Comparison of ENCODE assay signal across 21 cellular contexts in the genomic region with DNA sequence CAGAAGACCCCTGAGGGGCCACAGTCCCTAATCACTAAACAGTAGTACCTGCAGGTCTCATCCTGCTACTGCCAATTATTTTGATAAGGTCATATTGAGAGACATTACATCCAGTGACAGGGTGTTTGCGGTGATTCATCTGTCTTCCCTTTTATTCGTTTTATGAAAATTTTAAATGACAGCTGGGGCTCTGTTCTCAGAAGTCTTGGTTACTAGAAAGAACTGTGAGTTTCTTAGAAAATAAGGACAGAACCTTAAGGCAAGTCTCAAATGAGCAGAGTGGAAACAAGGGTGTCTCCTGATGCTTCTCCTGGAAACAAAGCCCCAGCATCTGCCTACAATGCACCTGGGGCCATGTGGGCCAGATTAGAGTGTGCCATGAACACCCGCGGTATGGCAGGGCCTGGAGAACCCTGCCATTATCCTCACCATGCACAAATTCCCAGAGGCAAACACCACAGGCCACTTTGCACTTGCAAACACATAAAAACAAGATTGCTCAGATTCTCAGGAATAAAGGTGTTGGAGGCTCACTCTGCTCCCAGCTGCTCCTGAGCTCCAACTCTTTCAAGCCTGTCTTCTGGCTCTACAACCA.
DNase-seq lines count a peak whose midpoint lies in the region; TF ChIP-seq lines count a peak whose summit lies in the region.
"Had no signal": no experiment of that assay in that cellular context is flagged by ENCODE, and none has a peak within 500 bp of the region (broad histone marks: within the 10 kb centered on the region; RNA-seq: fewer than 3 reads in every experiment).

No MANE protein-coding gene starts in this region.

- no peaks in the 10 kb centered on the region for H3K79me2 ChIP-seq in osteoblast (ENCODE audit: insufficient read depth, low read length)

- POLR2A ChIA-PET in GM10248 (lab: Yijun Ruan, JAX), result no interaction called here

- TF ChIP-seq CTCF in left ventricle myocardium inferior (IDR thresholded peaks at IDR 0.05; ENCODE audit: borderline replicate concordance) (no peak), osteoblast (IDR thresholded peaks at IDR 0.05; ENCODE audit: extremely low read depth, low read depth, low read length) (no peak), GM10248 (IDR thresholded peaks at IDR 0.05; ENCODE audit: control extremely low read depth, extremely low read depth, low read depth, missing control alignments) (no peak)

- H3K27ac ChIP-seq in left ventricle myocardium inferior (replicated peaks), result no peak overlapping the region
- no peak overlapping the region for H3K27ac ChIP-seq in osteoblast (ENCODE audit: low read depth, low read length)
- H3K27ac ChIP-seq: SJCRH30 had no signal

- H3K4me2 ChIP-seq in osteoblast (ENCODE audit: insufficient read depth, low read length), result no peak overlapping the region
- H3K4me2 ChIP-seq: GM23338 had no signal

- H3K4me3 ChIP-seq in left ventricle myocardium inferior (no peak overlapping the region), osteoblast (ENCODE audit: insufficient read depth, low read length) (no peak overlapping the region)
- H3K4me3 ChIP-seq: GM23338, SJCRH30 had no signal

- intact Hi-C loops in cardiac septum (cut with DNase I) (no loop called here), left ventricle myocardium inferior (cut with micrococcal nuclease) (no loop called here)

- H3K36me3 ChIP-seq in left ventricle myocardium inferior (no peaks in the 10 kb centered on the region), osteoblast (ENCODE audit: insufficient read depth, low read length) (no peaks in the 10 kb centered on the region)
- H3K36me3 ChIP-seq: SJCRH30 had no signal

- H3K27me3 ChIP-seq in left ventricle myocardium inferior (ENCODE audit: low read depth) (peaks cover 47% of the 10 kb centered on the region), osteoblast (ENCODE audit: insufficient read depth, low read length) (no peaks in the 10 kb centered on the region)

- CTCF ChIA-PET in GM10248 (lab: Yijun Ruan, JAX), result interaction anchor here (1.1 kb wide), 1 partner anchor 48 kb away, joined by 3 read pairs; no protein-coding TSS in a partner anchor

- H3K4me1 ChIP-seq in left ventricle myocardium inferior, result no peaks in the 10 kb centered on the region
- H3K4me1 ChIP-seq in osteoblast (ENCODE audit: insufficient read depth, low read length), result no peaks in the 10 kb centered on the region
- H3K4me1 ChIP-seq: SJCRH30 had no signal

- H3K9me3 ChIP-seq in left ventricle myocardium inferior (replicated peaks) (no peaks in the 10 kb centered on the region), osteoblast (ENCODE audit: low read depth, low read length) (no peaks in the 10 kb centered on the region)
- H3K9me3 ChIP-seq: SJCRH30 had no signal

- DNase-seq in cardiac septum (ENCODE audit: low spot score) (peak; percentile 9), left ventricle myocardium inferior (no peak), NCI-H69 (lab: John Stamatoyannopoulos, UW) (peak; percentile 79), osteoblast (ENCODE audit: insufficient read length, low spot score, missing footprints) (peak; percentile 48), NCI-H446 (lab: John Stamatoyannopoulos, UW) (no peak), NCI-H446 treated with DMSO at 0.1 percent for 48 hours (lab: John Stamatoyannopoulos, UW) (no peak), GM10248 (ENCODE audit: extremely low spot score) (no peak)
- DNase-seq: C1 segment of cervical spinal cord; CD8-positive, alpha-beta T cell; DMS79 treated with DMSO at 0.1 percent for 48 hours; GF-D8; H9; MV-4-11; NCI-H1105; NCI-H1436 treated with DMSO at 0.1 percent for 48 hours; NCI-H2029; NCI-H510A; NK-92 treated with Interleukin-12 subunit alpha and Interleukin-12 subunit beta, amount 100 ng/mL, for 24 hours; PC-3; SJCRH30 had no signal

- H2AFZ ChIP-seq in osteoblast (ENCODE audit: low read length), result no peak overlapping the region
- H2AFZ ChIP-seq: GM23338 had no signal

- no peaks in the 10 kb centered on the region for H4K20me1 ChIP-seq in osteoblast (ENCODE audit: insufficient read depth, low read length)

Comparison
In these comparisons a context has a peak if more than half of its experiments do, and no peak if none do; other contexts are left out.
1. DNase-seq: peak in cardiac septum (single experiment), NCI-H69 (single experiment) and osteoblast (single experiment); none in left ventricle myocardium inferior (single experiment), NCI-H446 (0 of 2), NCI-H446 treated with DMSO at 0.1 percent for 48 hours (single experiment) and GM10248 (single experiment).